ENCODE assay signal across 10 cellular contexts in the genomic region with DNA sequence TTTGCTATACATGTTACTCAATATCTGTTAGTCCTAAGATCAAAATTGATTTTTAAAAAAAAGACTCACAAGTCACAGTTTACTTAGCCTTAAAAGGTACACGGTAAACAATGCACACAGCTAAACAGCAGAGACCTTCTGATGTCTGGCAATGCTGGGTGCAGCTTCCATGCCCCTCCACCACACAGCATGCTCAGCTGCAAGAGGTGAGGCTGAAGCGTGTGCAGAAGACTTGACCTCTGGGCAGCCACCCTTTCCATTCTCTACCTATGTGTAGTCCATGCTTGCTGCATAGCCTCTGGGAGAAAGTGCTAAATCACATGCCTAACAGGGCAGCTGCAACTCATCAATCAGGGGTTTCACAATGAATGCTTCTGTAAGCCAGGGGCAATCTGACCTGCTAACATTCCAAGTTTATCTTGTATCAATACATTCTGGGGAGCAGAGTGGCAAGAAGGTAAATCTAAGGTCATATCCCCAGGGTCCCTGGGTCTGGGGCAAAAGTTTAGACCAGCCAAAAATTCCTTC. TPM values are rescaled to one million over a fixed set of nuclear protein-coding genes. Genes with fewer than 3 reads are reported as not detected.
DNase-seq lines count a peak whose midpoint lies in the region; ATAC-seq and TF ChIP-seq lines count a peak whose summit lies in the region.
"Had no signal": no experiment of that assay in that cellular context is flagged by ENCODE, and none has a peak within 500 bp of the region (broad histone marks: within the 10 kb centered on the region; RNA-seq: fewer than 3 reads in every experiment).

No MANE protein-coding gene starts in this region.

- ATAC-seq in DND-41 (ENCODE audit: insufficient read depth, low read depth) (no peak; the same call in 2 of the 3 replicates), HG03039 (IDR thresholded peaks at IDR 0.05; ENCODE audit: unreplicated experiment) (no peak)

- H3K4me1 ChIP-seq in DND-41 (ENCODE audit: insufficient read depth, low read length) (no peaks in the 10 kb centered on the region), mesodermal cell (ENCODE audit: control insufficient read depth, insufficient read depth, low read length, poor library complexity, severe bottlenecking) (peaks cover 2% of the 10 kb centered on the region)
- H3K4me1 ChIP-seq: psoas muscle had no signal

- no peak overlapping the region for H3K4me2 ChIP-seq in DND-41 (ENCODE audit: insufficient read depth, low read length)

- TF ChIP-seq CTCF in DND-41 (IDR thresholded peaks at IDR 0.05; ENCODE audit: borderline replicate concordance, extremely low read depth, low read length, poor library complexity, severe bottlenecking), result no peak

- WGBS in mesodermal cell (ENCODE audit: insufficient coverage in 2 of 2), 2 experiments, result 65 to 100% methylated on average over 1 to 2 of the region's 2 CpGs

- H3K9me3 ChIP-seq in DND-41 (ENCODE audit: insufficient read depth, low read length, severe bottlenecking) (no peaks in the 10 kb centered on the region), mesodermal cell (ENCODE audit: control insufficient read depth, low read length) (no peaks in the 10 kb centered on the region)
- H3K9me3 ChIP-seq: psoas muscle had no signal

- H3K4me3 ChIP-seq in DND-41 (ENCODE audit: low read depth in 1 of 2, low read length in 2 of 2) (no peak overlapping the region), mesodermal cell (ENCODE audit: extremely low read depth, insufficient read depth, low read length, poor library complexity, severe bottlenecking) (no peak overlapping the region)
- H3K4me3 ChIP-seq: psoas muscle had no signal

- no peak overlapping the region for H3K27ac ChIP-seq in DND-41 (ENCODE audit: low read length)
- H3K27ac ChIP-seq in mesodermal cell (ENCODE audit: low read depth, low read length, severe bottlenecking), result peak overlapping the region; percentile 26
- H3K27ac ChIP-seq: psoas muscle had no signal

- H4K20me1 ChIP-seq in DND-41 (ENCODE audit: insufficient read depth, low read length), result no peaks in the 10 kb centered on the region

- H2AFZ ChIP-seq in DND-41 (ENCODE audit: low read depth, low read length), result peak overlapping the region; percentile 14; the same call in 1 of the 2 replicates

- no peaks in the 10 kb centered on the region for H3K79me2 ChIP-seq in DND-41 (ENCODE audit: insufficient read depth, low read length)

- no peaks in the 10 kb centered on the region for H3K27me3 ChIP-seq in DND-41 (ENCODE audit: insufficient read depth, low read length, poor library complexity)

- DNase-seq in DND-41 (no peak), HCEC 1CT (peak; percentile 1), SK-MEL-5 (ENCODE audit: low read depth, low spot score) (peak; percentile 35), NCI-H524 (lab: John Stamatoyannopoulos, UW) (no peak), DMS 273 (lab: John Stamatoyannopoulos, UW; ENCODE audit: unreplicated experiment) (no peak)
- no peak for DNase-seq in stimulated activated CD8-positive, alpha-beta memory T cell treated with anti-CD3 and anti-CD28 coated beads, Interleukin-4, amount 100 ng/mL, for 48 hours
- DNase-seq: NCI-H1930, psoas muscle had no signal

- in situ Hi-C loops in SK-MEL-5 (cut with HindIII; ENCODE audit: low pct_unique_long_range_greater_than_20kb, low sequenced_read_pairs), result no loop called here

- no peak overlapping the region for H3K9ac ChIP-seq in DND-41 (ENCODE audit: low read depth, low read length)

- H3K36me3 ChIP-seq in DND-41 (ENCODE audit: insufficient read depth, low read length) (no peaks in the 10 kb centered on the region), mesodermal cell (ENCODE audit: control insufficient read depth, insufficient read depth, low read length) (no peaks in the 10 kb centered on the region)

RNA-seq across cellular contexts. Expression of gene AMN1, which starts 44.5 kb away (rescaled TPM):
- total RNA-seq in SK-MEL-5 (2014; rRNA removed; shearing (Covaris generic)), result 15.4 and 18.2 TPM in 2 replicates
- 9.2 and 9.8 TPM in 2 replicates for polyA plus RNA-seq in SK-MEL-5 (2015; cell fraction: cytosol; rRNA removed)
- polyA plus RNA-seq in SK-MEL-5 (2015; cell fraction: nucleus; rRNA removed), result 13.6 and 15.5 TPM in 2 replicates
- 21.8 TPM for polyA plus RNA-seq in mesodermal cell (2013, experiment 1 of 2)
- polyA plus RNA-seq in mesodermal cell (2013, experiment 2 of 2), result 20.6 TPM

Comparison
In these comparisons a context has a peak if more than half of its experiments do, and no peak if none do; other contexts are left out.
1. DNase-seq: peak in HCEC 1CT (single experiment) and SK-MEL-5 (single experiment); none in DND-41 (single experiment), NCI-H524 (0 of 2), stimulated activated CD8-positive, alpha-beta memory T cell treated with anti-CD3 and anti-CD28 coated beads, Interleukin-4, amount 100 ng/mL, for 48 hours (single experiment) and DMS 273 (single experiment).